Comparison of ENCODE assay signal across 28 cellular contexts in genomic region chr2:122866095-122866494, GRCh38.
"Had no signal": no experiment of that assay in that cellular context is flagged by ENCODE, and none has a peak within 500 bp of the region (broad histone marks: within the 10 kb centered on the region; RNA-seq: fewer than 3 reads in every experiment).

No MANE protein-coding gene starts in this region.

- H3K4me3 Mint-ChIP-seq: activated CD8-positive, alpha-beta memory T cell treated with anti-CD3 and anti-CD28 coated beads, Interleukin-2, amount 10 ng/mL, durations not matched to agents 7 days and 5 days; activated naive CD8-positive, alpha-beta T cell treated with anti-CD3 and anti-CD28 coated beads, Interleukin-2, amount 50 U/mL, for 24 hours; activated T-cell treated with anti-CD3 and anti-CD28 coated beads, Interleukin-2, amount 50 U/mL, for 24 hours; activated T-helper 1 cell treated with anti-CD3 and anti-CD28 coated beads, Interleukin-12 subunit alpha, Interleukin-12 subunit beta, Interleukin-2, Interleukin-4 antibody, amounts not matched to agents 30 ng/mL and 10 ng/mL and 1 ng/mL, durations not matched to agents 14 hours and 24 hours and 36 hours; T-helper 1 cell treated with Interleukin-12 subunit alpha and Interleukin-12 subunit beta and Interleukin-4 antibody, amounts not matched to agents 30 μg/mL and 1 μg/mL, for 36 hours; WTC11 had no signal

- H3K9me3 ChIP-seq: ascending aorta, body of pancreas, SJSA1 had no signal

- H3K4me3 ChIP-seq: ascending aorta, body of pancreas, coronary artery, SJSA1 had no signal

- H3K27me3 Mint-ChIP-seq: activated CD8-positive, alpha-beta memory T cell treated with anti-CD3 and anti-CD28 coated beads, Interleukin-2, amount 10 ng/mL, durations not matched to agents 7 days and 5 days; activated naive CD8-positive, alpha-beta T cell treated with anti-CD3 and anti-CD28 coated beads, Interleukin-2, amount 50 U/mL, for 24 hours; activated T-cell treated with anti-CD3 and anti-CD28 coated beads, Interleukin-2, amount 50 U/mL, for 24 hours had no signal

- H3K27ac Mint-ChIP-seq: activated CD8-positive, alpha-beta memory T cell treated with anti-CD3 and anti-CD28 coated beads, Interleukin-2, amount 10 ng/mL, durations not matched to agents 7 days and 5 days; activated naive CD4-positive, alpha-beta T cell treated with anti-CD3 and anti-CD28 coated beads, Interleukin-2, amount 50 U/mL, for 72 hours; activated naive CD8-positive, alpha-beta T cell treated with anti-CD3 and anti-CD28 coated beads, Interleukin-2, amount 50 U/mL, for 24 hours; activated T-cell treated with anti-CD3 and anti-CD28 coated beads, Interleukin-2, amount 50 U/mL, for 24 hours; activated T-helper 1 cell treated with anti-CD3 and anti-CD28 coated beads, Interleukin-12 subunit alpha, Interleukin-12 subunit beta, Interleukin-2, Interleukin-4 antibody, amounts not matched to agents 30 ng/mL and 10 ng/mL and 1 ng/mL, durations not matched to agents 14 hours and 24 hours and 36 hours; T-helper 1 cell treated with Interleukin-12 subunit alpha and Interleukin-12 subunit beta and Interleukin-4 antibody, amounts not matched to agents 30 μg/mL and 1 μg/mL, for 36 hours; WTC11 had no signal

- H3K27me3 ChIP-seq: ascending aorta, body of pancreas, SJSA1 had no signal

- H3K36me3 ChIP-seq: ascending aorta, SJSA1 had no signal

- ATAC-seq: activated CD8-positive, alpha-beta memory T cell treated with anti-CD3 and anti-CD28 coated beads, Interleukin-2, amount 10 ng/mL, durations not matched to agents 7 days and 5 days; activated naive CD4-positive, alpha-beta T cell treated with anti-CD3 and anti-CD28 coated beads, Interleukin-2, amount 50 U/mL, for 72 hours; activated naive CD8-positive, alpha-beta T cell treated with anti-CD3 and anti-CD28 coated beads, Interleukin-2, amount 50 U/mL, for 24 hours; body of pancreas; PC-3; SK-N-SH treated with all-trans-retinoic acid at 6 μM for 48 hours; WTC11 had no signal

- H3K4me1 ChIP-seq: ascending aorta, body of pancreas, SJSA1 had no signal

- H3K4me1 Mint-ChIP-seq: activated CD8-positive, alpha-beta memory T cell treated with anti-CD3 and anti-CD28 coated beads, Interleukin-2, amount 10 ng/mL, durations not matched to agents 7 days and 5 days; activated naive CD8-positive, alpha-beta T cell treated with anti-CD3 and anti-CD28 coated beads, Interleukin-2, amount 50 U/mL, for 24 hours had no signal

- H3K36me3 Mint-ChIP-seq: activated CD8-positive, alpha-beta memory T cell treated with anti-CD3 and anti-CD28 coated beads, Interleukin-2, amount 10 ng/mL, durations not matched to agents 7 days and 5 days; activated naive CD4-positive, alpha-beta T cell treated with anti-CD3 and anti-CD28 coated beads, Interleukin-2, amount 50 U/mL, for 72 hours; WTC11 had no signal

- H3K27ac ChIP-seq: ascending aorta, body of pancreas, coronary artery, SJSA1 had no signal

- DNase-seq: activated CD4-positive, alpha-beta T cell treated with anti-CD3 and anti-CD28 coated beads for 48 hours; activated CD4-positive, alpha-beta T cell treated with anti-CD3 and anti-CD28 coated beads, Interleukin-2, amount 50 U/mL, for 4 hours; activated CD4-positive, CD25-positive, alpha-beta regulatory T cell treated with anti-CD3 and anti-CD28 coated beads, Interleukin-2, amount 50 U/mL, for 72 hours; activated CD8-positive, alpha-beta memory T cell treated with anti-CD3 and anti-CD28 coated beads, Interleukin-2, amount 10 ng/mL, durations not matched to agents 7 days and 5 days; activated effector memory CD4-positive, alpha-beta T cell treated with Interleukin-2 at 50 U/mL for 16 hours; activated naive CD4-positive, alpha-beta T cell; activated naive CD8-positive, alpha-beta T cell treated with anti-CD3 and anti-CD28 coated beads, Interleukin-2, amount 50 U/mL, for 24 hours; activated T-cell treated with anti-CD3 and anti-CD28 coated beads, Interleukin-2, amount 50 U/mL, for 24 hours; amniotic stem cell; body of pancreas; central memory CD4-positive, alpha-beta T cell; MV-4-11; NCI-H1092 treated with DMSO at 0.1 percent for 48 hours; NCI-H1436; NCI-H187; NCI-H2081; NCI-H446; NCI-H524; PC-3; SHP77 had no signal
